In the genomic region with DNA sequence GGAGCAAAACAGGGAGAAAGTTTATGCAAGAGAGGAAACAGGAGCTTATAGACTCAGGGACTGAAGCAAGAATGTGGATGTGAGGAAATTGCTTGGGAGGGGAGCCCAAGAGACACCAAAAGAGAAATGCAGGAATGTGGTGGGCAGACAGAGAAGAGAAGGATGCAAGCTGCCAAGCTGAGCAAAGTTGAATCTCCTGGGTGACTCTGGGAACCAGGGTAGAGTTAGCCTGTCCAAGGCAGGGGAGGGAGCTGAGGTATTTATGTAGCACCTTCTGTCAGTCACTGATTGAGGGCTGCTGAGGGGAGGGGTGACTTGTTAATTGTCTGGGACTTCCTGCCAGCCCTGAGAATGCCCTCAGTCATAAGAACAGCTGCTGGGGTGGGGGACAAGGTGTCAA, we compare ENCODE assay signal across 16 cellular contexts.
DNase-seq lines count a peak whose midpoint lies in the region; ATAC-seq and TF ChIP-seq lines count a peak whose summit lies in the region.
"Had no signal": no experiment of that assay in that cellular context is flagged by ENCODE, and none has a peak within 500 bp of the region (broad histone marks: within the 10 kb centered on the region; RNA-seq: fewer than 3 reads in every experiment).

No MANE protein-coding gene starts in this region.

- H3K27me3 Mint-ChIP-seq in endothelial cell (ENCODE audit: unreplicated experiment): peaks cover 3% of the 10 kb centered on the region
- H3K27me3 Mint-ChIP-seq: CD4-positive, alpha-beta T cell had no signal

- H3K4me1 ChIP-seq in NT2/D1 (ENCODE audit: insufficient read depth, insufficient read length): peaks cover 3% of the 10 kb centered on the region
- peaks cover 13% of the 10 kb centered on the region for H3K4me1 ChIP-seq in mesendoderm (ENCODE audit: control insufficient read depth, low read depth, low read length)
- H3K4me1 ChIP-seq in upper lobe of right lung: no peaks in the 10 kb centered on the region

- no peak overlapping the region for H3K4me3 Mint-ChIP-seq in endothelial cell (ENCODE audit: unreplicated experiment)
- H3K4me3 Mint-ChIP-seq: CD4-positive, alpha-beta T cell had no signal

- H3K79me2 ChIP-seq in mesendoderm (ENCODE audit: control insufficient read depth, insufficient read depth, low read length): no peaks in the 10 kb centered on the region

- no peak overlapping the region for H3K18ac ChIP-seq in mesendoderm (ENCODE audit: low read length)

- no peak overlapping the region for H4K8ac ChIP-seq in mesendoderm (ENCODE audit: low read depth, low read length)

- no peak overlapping the region for H2AK5ac ChIP-seq in mesendoderm (ENCODE audit: low read length)

- H3K56ac ChIP-seq in mesendoderm (ENCODE audit: low read length): no peak overlapping the region

- peak; percentile 36 for DNase-seq in ELF-1 (ENCODE audit: low read depth, low spot score)
- peak; percentile 58 for DNase-seq in NT2/D1 (ENCODE audit: low read depth, low spot score)
- no peak for DNase-seq in endothelial cell (ENCODE audit: low spot score)
- peak; percentile 88 for DNase-seq in mesendoderm
- no peak for DNase-seq in GDM1 (lab: John Stamatoyannopoulos, UW)
- DNase-seq in Right ventricle myocardium superior: no peak
- DNase-seq in upper lobe of right lung: no peak
- DNase-seq in AG08395 (ENCODE audit: low spot score): no peak
- DNase-seq: CD4-positive, alpha-beta T cell; DMS79; NCI-H1092; NCI-H1694 treated with DMSO at 0.1 percent for 48 hours; NCI-H446; NCI-H748 treated with DMSO at 0.1 percent for 48 hours; SHP77 treated with DMSO at 0.1 percent for 48 hours had no signal

- no peak overlapping the region for H2BK15ac ChIP-seq in mesendoderm (replicated peaks; ENCODE audit: low read depth)

- H3K4ac ChIP-seq in mesendoderm (ENCODE audit: low read depth, low read length): no peak overlapping the region

- H3K27me3 ChIP-seq in NT2/D1 (ENCODE audit: insufficient read depth, insufficient read length) (no peaks in the 10 kb centered on the region), mesendoderm (ENCODE audit: insufficient read depth, low read length, poor library complexity) (no peaks in the 10 kb centered on the region), upper lobe of right lung (no peaks in the 10 kb centered on the region)

- intact Hi-C loops in Right ventricle myocardium superior (cut with DNase I) (no loop called here), upper lobe of right lung (cut with DNase I) (no loop called here)

- H2BK5ac ChIP-seq in mesendoderm (ENCODE audit: low read length): no peak overlapping the region

- H3K23ac ChIP-seq in mesendoderm (ENCODE audit: low read length): no peak overlapping the region

- ATAC-seq in Right ventricle myocardium superior (ENCODE audit: poor library complexity) (no peak), upper lobe of right lung (no peak)

- H3K27ac Mint-ChIP-seq in endothelial cell (ENCODE audit: unreplicated experiment): peak overlapping the region; percentile 58
- H3K27ac Mint-ChIP-seq: CD4-positive, alpha-beta T cell had no signal

- H3K9me3 ChIP-seq in NT2/D1 (ENCODE audit: insufficient read depth, low read length): peaks cover 8% of the 10 kb centered on the region; the same call in 1 of the 2 replicates
- no peaks in the 10 kb centered on the region for H3K9me3 ChIP-seq in upper lobe of right lung

- no peak overlapping the region for H3K4me2 ChIP-seq in mesendoderm (ENCODE audit: low read length)
- H3K4me2 ChIP-seq: KMS-11 had no signal

- no peak overlapping the region for H2BK120ac ChIP-seq in mesendoderm (ENCODE audit: low read depth, low read length)

- H3K36me3 ChIP-seq in NT2/D1 (ENCODE audit: insufficient read depth, insufficient read length, low read length) (no peaks in the 10 kb centered on the region), mesendoderm (ENCODE audit: control insufficient read depth, insufficient read depth, low read length) (no peaks in the 10 kb centered on the region), upper lobe of right lung (no peaks in the 10 kb centered on the region)

- no peaks in the 10 kb centered on the region for H3K36me3 Mint-ChIP-seq in endothelial cell (ENCODE audit: low read depth, unreplicated experiment)

- TF ChIP-seq CTCF in endothelial cell (IDR thresholded peaks at IDR 0.05; ENCODE audit: unreplicated experiment): no peak
- TF ChIP-seq CTCF in upper lobe of right lung (IDR thresholded peaks at IDR 0.05): no peak

- H3K27ac ChIP-seq in mesendoderm (ENCODE audit: low read depth, low read length) (peak overlapping the region; percentile 33), upper lobe of right lung (no peak overlapping the region)
- H3K27ac ChIP-seq: KMS-11 had no signal

- no peak overlapping the region for H3K4me3 ChIP-seq in NT2/D1 (ENCODE audit: insufficient read length, low read depth)
- H3K4me3 ChIP-seq in mesendoderm (ENCODE audit: low read length): no peak overlapping the region
- H3K4me3 ChIP-seq in upper lobe of right lung: no peak overlapping the region

- peaks cover 26% of the 10 kb centered on the region for H3K4me1 Mint-ChIP-seq in endothelial cell (ENCODE audit: unreplicated experiment)

- H3K9ac ChIP-seq in NT2/D1 (ENCODE audit: insufficient read length, low read depth) (no peak overlapping the region), mesendoderm (ENCODE audit: low read length) (no peak overlapping the region)
- H3K9ac ChIP-seq: KMS-11 had no signal

- no peak overlapping the region for H4K5ac ChIP-seq in mesendoderm (ENCODE audit: low read length)

- H3K9me3 Mint-ChIP-seq in endothelial cell (ENCODE audit: unreplicated experiment): no peaks in the 10 kb centered on the region
- H3K9me3 Mint-ChIP-seq: CD4-positive, alpha-beta T cell had no signal

- H3K79me1 ChIP-seq in mesendoderm (ENCODE audit: low read length): no peaks in the 10 kb centered on the region

Comparison
In these comparisons a context has a peak if more than half of its experiments do, and no peak if none do; other contexts are left out.
1. DNase-seq: peak in ELF-1 (single experiment), NT2/D1 (single experiment) and mesendoderm (single experiment); none in endothelial cell (single experiment), GDM1 (single experiment), Right ventricle myocardium superior (single experiment), upper lobe of right lung (single experiment) and AG08395 (single experiment).